In the genomic region with DNA sequence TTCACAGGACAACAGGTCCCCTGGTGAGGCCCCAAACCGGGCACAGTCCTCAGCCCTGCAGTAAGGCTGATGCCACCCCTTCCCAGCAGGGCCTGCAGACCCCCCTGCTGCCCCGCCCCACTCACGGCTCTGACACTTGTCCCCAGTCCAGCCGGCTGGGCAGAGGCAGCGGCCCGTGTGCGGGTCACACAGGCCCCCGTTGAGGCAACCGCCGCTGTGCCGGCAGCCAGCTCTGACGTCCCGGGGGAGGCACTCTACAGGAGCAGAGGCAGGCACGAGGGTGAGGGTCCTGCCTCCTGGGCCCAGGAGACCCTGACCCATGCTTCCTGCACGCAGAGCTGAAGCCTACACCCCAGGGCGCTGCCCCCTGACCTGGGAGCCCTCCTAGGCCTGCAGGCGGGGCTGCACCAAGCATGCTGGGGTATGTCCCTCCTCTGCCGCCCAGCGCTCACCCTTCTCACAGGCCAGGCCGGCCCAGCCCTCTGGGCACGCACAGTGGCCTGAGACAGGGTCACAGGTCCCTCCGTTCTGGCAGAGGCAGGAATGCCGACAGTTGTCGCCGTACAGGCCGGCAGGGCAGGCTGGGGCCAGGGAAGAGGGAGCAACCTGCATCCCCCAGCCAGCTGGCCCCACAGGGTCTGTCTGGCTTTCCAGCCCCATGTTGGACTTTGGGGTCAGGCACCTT, we compare ENCODE assay signal across 27 cellular contexts. TPM values are rescaled to one million over a fixed set of nuclear protein-coding genes. Genes with fewer than 3 reads are reported as not detected.
DNase-seq lines count a peak whose midpoint lies in the region; ATAC-seq, FAIRE-seq and TF ChIP-seq lines count a peak whose summit lies in the region.
"Had no signal": no experiment of that assay in that cellular context is flagged by ENCODE, and none has a peak within 500 bp of the region (broad histone marks: within the 10 kb centered on the region; RNA-seq: fewer than 3 reads in every experiment).

No MANE protein-coding gene starts in this region.

- no peak for TF ChIP-seq EP300 in K562 (IDR thresholded peaks at IDR 0.05; ENCODE audit: low read length)

- H3K36me3 ChIP-seq in BLaER1 treated with 17β-estradiol and CSF1 and Interleukin-3, amounts not matched to agents 10 nM and 100 nM: peaks cover 0 to 33% (median 0%) of the 10 kb centered on the region in 11 experiments; a peak in 4 of 22 replicates
- H3K36me3 ChIP-seq in K562 (ENCODE audit: control insufficient read depth, insufficient read depth, low read length) (no peaks in the 10 kb centered on the region), neural progenitor cell (no peaks in the 10 kb centered on the region), MG63 (peaks cover 89% of the 10 kb centered on the region), heart left ventricle (peaks cover 0 to 3% (median 0%) of the 10 kb centered on the region in 9 donors)
- H3K36me3 ChIP-seq: BE2C had no signal

- TF ChIP-seq RAD21 in K562 (CRISPR knock-in tag; conservative IDR thresholded peaks at IDR 0.05 in 1 of 2, IDR thresholded peaks at IDR 0.05 in 1 of 2): no peak

- POLR2A ChIA-PET in K562 (lab: Yijun Ruan, JAX): no interaction called here

- peaks cover 0 to 100% (median 93%) of the 10 kb centered on the region in 11 experiments; a peak in 18 of 22 replicates for H4K20me1 ChIP-seq in BLaER1 treated with 17β-estradiol and CSF1 and Interleukin-3, amounts not matched to agents 10 nM and 100 nM
- H4K20me1 ChIP-seq in K562 (replicated peaks; ENCODE audit: control insufficient read depth, insufficient read depth, low read length): peaks cover 5% of the 10 kb centered on the region; the same call in 1 of the 2 replicates
- peaks cover 22% of the 10 kb centered on the region for H4K20me1 ChIP-seq in neural progenitor cell (ENCODE audit: low read depth)

- in situ Hi-C loops in K562 (cut with MboI): no loop called here

- no peaks in the 10 kb centered on the region for H3K9me3 Mint-ChIP-seq in neural progenitor cell
- H3K9me3 Mint-ChIP-seq: CD4-positive, alpha-beta memory T cell; CD8-positive, alpha-beta memory T cell had no signal

- H3K9me1 ChIP-seq in K562 (ENCODE audit: control insufficient read depth, insufficient read depth, low read length): no peaks in the 10 kb centered on the region

- no peak for FAIRE-seq in K562 (lab: Jason Lieb, UNC)
- FAIRE-seq: A204.1, GM12878, GM12892, GM18507 had no signal

- CTCF ChIA-PET in K562 (lab: Yijun Ruan, JAX; ENCODE audit: low intra/inter-chr PET ratio): no interaction called here

- H3K36me3 Mint-ChIP-seq in neural progenitor cell: no peaks in the 10 kb centered on the region
- H3K36me3 Mint-ChIP-seq: CD14-positive monocyte; CD4-positive, CD25-positive, alpha-beta regulatory T cell had no signal

- intact Hi-C loops in K562 (cut with micrococcal nuclease) (no loop called here), heart left ventricle (cut with DNase I) (loop anchor here in 6 of 10 donors (10.0 kb wide), 2 partner anchors 66 to 226 kb away; no protein-coding TSS in a partner anchor)

- H3K79me2 ChIP-seq in K562 (ENCODE audit: control insufficient read depth, insufficient read depth, low read length) (no peaks in the 10 kb centered on the region), neural progenitor cell (ENCODE audit: low read depth) (no peaks in the 10 kb centered on the region)

- no peak for DNase-seq in K562 (ENCODE audit: extremely low read depth in 1 of 4, low spot score in 3 of 4)
- no peak for DNase-seq in neural progenitor cell (ENCODE audit: low spot score)
- DNase-seq in MG63: no peak
- DNase-seq in stimulated activated CD4-positive, alpha-beta T cell treated with anti-CD3 and anti-CD28 coated beads, Interleukin-12 subunit alpha, Interleukin-12 subunit beta, amount 100 ng/mL, for 4 hours: no peak
- no peak for DNase-seq in HK-2 (ENCODE audit: unreplicated experiment)
- no peak for DNase-seq in heart left ventricle
- DNase-seq: 8988T; ACHN; BE2C; C1 segment of cervical spinal cord; CD4-positive, alpha-beta memory T cell; CD4-positive, CD25-positive, alpha-beta regulatory T cell; CD8-positive, alpha-beta memory T cell; COR-L47; DMS 273 treated with DMSO at 0.1 percent for 48 hours; DMS153; DMS79; DND-41; EL; GDM1 had no signal

- peaks cover 3% of the 10 kb centered on the region for H3K27me3 Mint-ChIP-seq in neural progenitor cell (ENCODE audit: insufficient read depth, low read depth)
- H3K27me3 Mint-ChIP-seq: CD4-positive, alpha-beta memory T cell; CD4-positive, CD25-positive, alpha-beta regulatory T cell; CD8-positive, alpha-beta memory T cell had no signal

- H3K9ac ChIP-seq in BLaER1 treated with 17β-estradiol and CSF1 and Interleukin-3, amounts not matched to agents 10 nM and 100 nM: peak overlapping the region in 3 of 11 experiments; percentile 24 to 35 (median 29); a peak in 3 of 22 replicates
- no peak overlapping the region for H3K9ac ChIP-seq in K562 (ENCODE audit: insufficient read depth in 1 of 2, low read depth in 2 of 2, low read length in 2 of 2)
- peak overlapping the region; percentile 27 for H3K9ac ChIP-seq in neural progenitor cell

- H3K9me3 ChIP-seq in BLaER1 treated with 17β-estradiol and CSF1 and Interleukin-3, amounts not matched to agents 10 nM and 100 nM (replicated peaks in 1 of 11): no peaks in the 10 kb centered on the region
- H3K9me3 ChIP-seq in K562 (replicated peaks; ENCODE audit: control insufficient read depth, insufficient read depth, low read depth, low read length) (no peaks in the 10 kb centered on the region), neural progenitor cell (ENCODE audit: low read depth) (no peaks in the 10 kb centered on the region), MG63 (no peaks in the 10 kb centered on the region), heart left ventricle (no peaks in the 10 kb centered on the region)
- H3K9me3 ChIP-seq: BE2C had no signal

- H3K27ac Mint-ChIP-seq in neural progenitor cell: no peak overlapping the region
- H3K27ac Mint-ChIP-seq: CD14-positive monocyte; CD4-positive, CD25-positive, alpha-beta regulatory T cell; CD8-positive, alpha-beta memory T cell had no signal

- no peaks in the 10 kb centered on the region for H3K4me1 Mint-ChIP-seq in neural progenitor cell
- H3K4me1 Mint-ChIP-seq: CD14-positive monocyte; CD4-positive, alpha-beta memory T cell; CD4-positive, CD25-positive, alpha-beta regulatory T cell; CD8-positive, alpha-beta memory T cell had no signal

- H2AFZ ChIP-seq in K562 (ENCODE audit: low read depth, low read length) (no peak overlapping the region), neural progenitor cell (replicated peaks) (no peak overlapping the region)

- H3K4me3 ChIP-seq in BLaER1 treated with 17β-estradiol and CSF1 and Interleukin-3, amounts not matched to agents 10 nM and 100 nM: no peak overlapping the region
- H3K4me3 ChIP-seq in K562 (no peak overlapping the region), neural progenitor cell (no peak overlapping the region), MG63 (no peak overlapping the region), heart left ventricle (no peak overlapping the region)
- H3K4me3 ChIP-seq: GM12878 had no signal

- ATAC-seq in K562 (no peak), heart left ventricle (no peak)
- ATAC-seq: GM12878 had no signal

- TF ChIP-seq CTCF in K562 (IDR thresholded peaks at IDR 0.05 in 2 of 3, conservative IDR thresholded peaks at IDR 0.05 in 1 of 3; ENCODE audit: insufficient read depth in 2 of 3, low read depth in 1 of 3, low read length in 3 of 3) (no peak), neural progenitor cell (IDR thresholded peaks at IDR 0.05) (no peak), heart left ventricle (IDR thresholded peaks at IDR 0.05) (no peak)

- H3K4me1 ChIP-seq in BLaER1 treated with 17β-estradiol and CSF1 and Interleukin-3, amounts not matched to agents 10 nM and 100 nM: peaks cover 33 to 92% (median 67%) of the 10 kb centered on the region in 10 experiments
- H3K4me1 ChIP-seq in K562 (replicated peaks in 1 of 2; ENCODE audit: control insufficient read depth in 2 of 2, insufficient read depth in 2 of 2, low read length in 2 of 2) (peaks cover 0 to 62% of the 10 kb centered on the region in 2 experiments; a peak in 1 of 5 replicates), neural progenitor cell (no peaks in the 10 kb centered on the region), heart left ventricle (no peaks in the 10 kb centered on the region)
- H3K4me1 ChIP-seq: BE2C had no signal

- no peak overlapping the region for H3K27ac ChIP-seq in BLaER1 treated with 17β-estradiol and CSF1 and Interleukin-3, amounts not matched to agents 10 nM and 100 nM
- H3K27ac ChIP-seq in K562 (ENCODE audit: extremely low read depth, low read depth, low read length) (no peak overlapping the region), neural progenitor cell (no peak overlapping the region), heart left ventricle (no peak overlapping the region)

- no peaks in the 10 kb centered on the region for H3F3A ChIP-seq in neural progenitor cell (ENCODE audit: low read depth)

- WGBS in K562 (ENCODE audit: insufficient coverage, low coverage, missing lambda C conversion rate): 4% methylated on average over 25 of the region's 26 CpGs
- 87 to 93% (median 90%) methylated on average over 11 to 26 of the region's 26 CpGs for WGBS in heart left ventricle, 4 donors

- no peaks in the 10 kb centered on the region for H3K27me3 ChIP-seq in BLaER1 treated with 17β-estradiol and CSF1 and Interleukin-3, amounts not matched to agents 10 nM and 100 nM
- H3K27me3 ChIP-seq in K562 (ENCODE audit: control insufficient read depth in 2 of 2, insufficient read depth in 2 of 2, low read length in 2 of 2) (peaks cover 13 to 58% of the 10 kb centered on the region in 2 experiments; a peak in 3 of 5 replicates), neural progenitor cell (no peaks in the 10 kb centered on the region), MG63 (no peaks in the 10 kb centered on the region; the same call in 1 of the 2 replicates), heart left ventricle (no peaks in the 10 kb centered on the region)
- H3K27me3 ChIP-seq: BE2C had no signal

- no peak overlapping the region for H3K4me3 Mint-ChIP-seq in neural progenitor cell
- H3K4me3 Mint-ChIP-seq: CD14-positive monocyte; CD4-positive, alpha-beta memory T cell; CD4-positive, CD25-positive, alpha-beta regulatory T cell; CD8-positive, alpha-beta memory T cell had no signal

- H3K4me2 ChIP-seq in BLaER1 treated with 17β-estradiol and CSF1 and Interleukin-3, amounts not matched to agents 10 nM and 100 nM: peak overlapping the region in 9 of 11 experiments; percentile 29 to 66 (median 57); a peak in 17 of 22 replicates
- H3K4me2 ChIP-seq in K562 (ENCODE audit: insufficient read depth, low read length) (no peak overlapping the region), neural progenitor cell (no peak overlapping the region)

- BruUV-seq in K562 (replicated peaks; lab: Mats Ljungman, UMichigan): no TSS peak

- TF ChIP-seq POLR2A in K562 (conservative IDR thresholded peaks at IDR 0.05): no peak
- TF ChIP-seq POLR2A in heart left ventricle (IDR thresholded peaks at IDR 0.05): no peak

RNA-seq across cellular contexts. Expression of gene ARHGEF16, which starts 43.9 kb away (rescaled TPM):
- 1.6 and 7.5 TPM in 2 replicates for total RNA-seq in K562 (2011; cell fraction: chromatin; rRNA removed; ENCODE audit: low replicate concordance)
- total RNA-seq in K562 (2011; cell fraction: nucleolus; rRNA removed): 3.9 and 5.7 TPM in 2 replicates
- total RNA-seq in K562 (2011; cell fraction: nucleoplasm; rRNA removed): 2.1 and 3.2 TPM in 2 replicates
- total RNA-seq in K562 (2014; rRNA removed) (0.45 and 0.94 TPM in 2 replicates), K562 (2014; rRNA removed; fragmentation: Illumina TruSeq; extraction: Trizol) (0.06 and 0.15 TPM in 2 replicates), K562 (2015; rRNA removed; fragmentation: Illumina TruSeq; extraction: Trizol) (0.11 and 0.25 TPM in 2 replicates), K562 (2021) (0.98 and 1.2 TPM in 2 replicates), neural progenitor cell (ENCODE audit: low replicate concordance) (1.3 and 7.8 TPM in 2 replicates), heart left ventricle (1 to 10 TPM in 2 of 9 donors, under 1 TPM in 7; 0.31 to 1.4 (median 0.51) TPM)
- polyA plus RNA-seq in K562 (2011; rRNA removed) (0.78 and 0.93 TPM in 2 replicates), K562 (2014; fragmentation: Illumina TruSeq; extraction: Trizol) (0.49 and 0.66 TPM in 2 replicates), K562 (2014; fragmentation: Nextera tagmentation; extraction: Ambion mirVana) (not detected), K562 (2014; rRNA removed) (0.78 and 1.2 TPM in 2 replicates), heart left ventricle (under 1 TPM; 0.43 to 0.76 TPM)
- polyA plus RNA-seq in K562 (2011; cell fraction: cytosol; rRNA removed): 0.49 and 1.9 TPM in 2 replicates
- polyA plus RNA-seq in K562 (2011; cell fraction: nucleus; rRNA removed): 2.9 and 7.4 TPM in 2 replicates
- polyA plus RNA-seq in K562 (2012): 0.49 and 2.9 TPM in 2 replicates
- polyA minus RNA-seq in K562 (2011; rRNA and poly(A)+ RNA removed): 1.3 and 3.0 TPM in 2 replicates
- polyA minus RNA-seq in K562 (2011; cell fraction: cytosol; rRNA and poly(A)+ RNA removed): 0.91 and 1.5 TPM in 2 replicates
- 2.4 and 4.6 TPM in 2 replicates for polyA minus RNA-seq in K562 (2011; cell fraction: nucleus; rRNA and poly(A)+ RNA removed)
- 0.13 TPM in 1 of 2 replicates, not detected in the other for total RNA-seq in MG63 (2014; rRNA removed; shearing (Covaris generic); ENCODE audit: low replicate concordance)
- total RNA-seq: CD4-positive, CD25-positive, alpha-beta regulatory T cell; CD8-positive, alpha-beta memory T cell; GM12878 had no signal
- polyA plus RNA-seq: AG04450; CD14-positive monocyte; CD4-positive, CD25-positive, alpha-beta regulatory T cell; GM12878 had no signal

Comparison
In these comparisons a context has a peak if more than half of its experiments do, and no peak if none do; other contexts are left out.
1. H3K4me2 ChIP-seq: peak in BLaER1 treated with 17β-estradiol and CSF1 and Interleukin-3, amounts not matched to agents 10 nM and 100 nM (9 of 11); none in K562 (single experiment) and neural progenitor cell (single experiment).